8 cellular contexts compared by ENCODE assay signal in the genomic region with DNA sequence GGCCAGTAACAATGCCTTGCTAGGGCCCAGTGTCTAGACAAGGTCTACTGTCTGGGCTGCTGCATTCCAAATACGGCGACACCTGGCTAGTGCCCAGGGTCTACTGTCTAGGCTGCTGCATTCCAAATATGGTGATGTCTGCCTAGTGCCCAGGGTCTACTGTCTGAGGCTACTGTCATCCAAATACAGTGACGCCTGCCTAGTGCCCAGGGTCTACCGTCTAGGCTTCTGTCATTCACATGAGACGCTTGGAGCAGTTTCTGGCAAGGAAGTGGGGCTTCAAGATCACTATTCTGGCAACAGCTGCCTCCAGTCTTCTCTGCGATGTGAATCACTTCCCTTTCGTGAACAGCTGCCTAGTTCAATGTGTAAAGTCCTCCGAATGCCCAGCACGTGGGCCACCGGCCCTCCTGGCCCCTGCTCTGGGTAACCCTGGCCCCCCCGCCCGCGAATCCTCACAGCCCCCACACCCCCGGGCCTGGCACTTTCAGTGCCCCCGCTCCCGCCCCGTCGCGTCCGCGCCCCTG. TPM values are rescaled to one million over a fixed set of nuclear protein-coding genes. Genes with fewer than 3 reads are reported as not detected.
A peak's percentile ranks its signal among the peaks of the same experiment; 100 is the strongest.
DNase-seq lines count a peak whose midpoint lies in the region; ATAC-seq and TF ChIP-seq lines count a peak whose summit lies in the region.

No MANE protein-coding gene starts in this region.

- intact Hi-C loops in OCI-LY7 (cut with micrococcal nuclease; ENCODE audit: unreplicated experiment) = loop anchor here (1.0 kb wide), 1 partner anchor 12 kb away; a partner anchor contains a TSS
- intact Hi-C loops in right lobe of liver (cut with DNase I) = no loop called here

- H3K36me3 ChIP-seq in OCI-LY7 (ENCODE audit: insufficient read depth, low read length) (no peaks in the 10 kb centered on the region), right lobe of liver (no peaks in the 10 kb centered on the region), thymus (ENCODE audit: control insufficient read depth, insufficient read depth) (no peaks in the 10 kb centered on the region)

- CTCF ChIA-PET in OCI-LY7 (lab: Charles Lee; ENCODE audit: unreplicated experiment) = no interaction called here

- DNase-seq in AML-193 (lab: John Stamatoyannopoulos, UW) (peak; percentile 16 to 36), OCI-LY7 (ENCODE audit: low spot score) (peak; percentile 73), right lobe of liver (peak in 1 of 3 donors; percentile 34), NCI-H510A (lab: John Stamatoyannopoulos, UW) (no peak)

- peak overlapping the region; percentile 90 for H3K4me2 ChIP-seq in OCI-LY7 (ENCODE audit: low read length)

- H3K27me3 ChIP-seq in right lobe of liver = no peaks in the 10 kb centered on the region
- no peaks in the 10 kb centered on the region for H3K27me3 ChIP-seq in thymus (ENCODE audit: control insufficient read depth, insufficient read depth)

- H2AFZ ChIP-seq in OCI-LY7 (ENCODE audit: low read length) = peak overlapping the region; percentile 39; the same call in 1 of the 2 replicates

- TF ChIP-seq CTCF in OCI-LY7 (conservative IDR thresholded peaks at IDR 0.05; ENCODE audit: low read length) = no peak
- TF ChIP-seq CTCF in right lobe of liver (IDR thresholded peaks at IDR 0.05) = no peak

- ATAC-seq in GM18519 (IDR thresholded peaks at IDR 0.05; ENCODE audit: low FRiP score, unreplicated experiment) = peak; percentile 32
- peak; percentile 18 for ATAC-seq in HG03039 (IDR thresholded peaks at IDR 0.05; ENCODE audit: unreplicated experiment)
- ATAC-seq in right lobe of liver = peak; percentile 43 to 68 (median 57)

- 0% methylated on average over 2 of the region's 21 CpGs for WGBS in right lobe of liver (ENCODE audit: insufficient coverage, low coverage, low lambda C conversion rate, missing lambda C conversion rate)
- 3% methylated on average over 21 of the region's 21 CpGs for WGBS in thymus

- H3K27ac ChIP-seq in OCI-LY7 (ENCODE audit: low read depth, low read length, poor library complexity, severe bottlenecking) = no peak overlapping the region
- peak overlapping the region; percentile 39 for H3K27ac ChIP-seq in cingulate gyrus (ENCODE audit: low read depth, low read length)
- H3K27ac ChIP-seq in right lobe of liver = peak overlapping the region; percentile 78 to 90 (median 81)
- H3K27ac ChIP-seq in thymus (ENCODE audit: low read depth) = no peak overlapping the region

- no peaks in the 10 kb centered on the region for H3K9me3 ChIP-seq in OCI-LY7 (ENCODE audit: low read length)
- no peaks in the 10 kb centered on the region for H3K9me3 ChIP-seq in right lobe of liver
- no peaks in the 10 kb centered on the region for H3K9me3 ChIP-seq in thymus (ENCODE audit: control insufficient read depth)

- no peaks in the 10 kb centered on the region for H3K9me2 ChIP-seq in OCI-LY7 (ENCODE audit: insufficient read depth, low read length)

- H3K4me1 ChIP-seq in OCI-LY7 (ENCODE audit: insufficient read depth, low read length, poor library complexity, severe bottlenecking) (peaks cover 11% of the 10 kb centered on the region), right lobe of liver (peaks cover 0 to 24% (median 11%) of the 10 kb centered on the region in 4 donors), thymus (ENCODE audit: control insufficient read depth, insufficient read depth, low read length) (peaks cover 11% of the 10 kb centered on the region)

- no peaks in the 10 kb centered on the region for H4K20me1 ChIP-seq in OCI-LY7 (ENCODE audit: insufficient read depth, low read length)

- no peak for TF ChIP-seq POLR2A in right lobe of liver (IDR thresholded peaks at IDR 0.05)

- no TSS peak for BruUV-seq in OCI-LY7 (replicated peaks; lab: Mats Ljungman, UMichigan)

- H3K79me2 ChIP-seq in OCI-LY7 (ENCODE audit: insufficient read depth, low read depth, low read length) = no peaks in the 10 kb centered on the region

- POLR2A ChIA-PET in OCI-LY7 (lab: Charles Lee) = interaction anchor here (0.7 to 1.7 kb wide), 5 partner anchors 8 to 1067 kb away, joined by 3 to 10 read pairs (median 6); no protein-coding TSS in a partner anchor

- H3K4me3 ChIP-seq in OCI-LY7 (ENCODE audit: low read depth, low read length, poor library complexity, severe bottlenecking) = peak overlapping the region; percentile 76
- peak overlapping the region; percentile 71 to 95 (median 89) for H3K4me3 ChIP-seq in right lobe of liver
- H3K4me3 ChIP-seq in thymus (ENCODE audit: low read length) = peak overlapping the region; percentile 70

RNA-seq across cellular contexts. Expression of a gene that starts 12.7 kb away (rescaled TPM):
- 10.4 and 12.7 TPM in 2 replicates for total RNA-seq in OCI-LY7 (2014; rRNA removed; shearing (Covaris generic))
- total RNA-seq in OCI-LY7 (2022) (16.8 and 21.0 TPM in 2 replicates), right lobe of liver (10 to 100 TPM; 18.5 to 36.9 (median 21.9) TPM)
- 18.1 TPM for polyA plus RNA-seq in thymus

RNA-seq across cellular contexts. Expression of a gene that starts 12.8 kb away (rescaled TPM):
- total RNA-seq in OCI-LY7 (2014; rRNA removed; shearing (Covaris generic)) = 23.0 and 26.6 TPM in 2 replicates
- total RNA-seq in OCI-LY7 (2022) (23.3 and 28.3 TPM in 2 replicates), right lobe of liver (10 to 100 TPM in 3 of 6 experiments, 1 to 10 TPM in 3; 8.8 to 10.6 (median 9.6) TPM)
- 8.4 TPM for polyA plus RNA-seq in thymus

Comparison
In these comparisons a context has a peak if more than half of its experiments do, and no peak if none do; other contexts are left out.
1. H3K27ac ChIP-seq: peak in cingulate gyrus (single experiment) and right lobe of liver (3 of 3); none in OCI-LY7 (single experiment) and thymus (single experiment).
2. Peak in every context shown above with its lines, with median percentiles within 50 percentile points of each other: ATAC-seq and H3K4me3 ChIP-seq.